Comparison of ENCODE assay signal across 1 cellular context in the genomic region with DNA sequence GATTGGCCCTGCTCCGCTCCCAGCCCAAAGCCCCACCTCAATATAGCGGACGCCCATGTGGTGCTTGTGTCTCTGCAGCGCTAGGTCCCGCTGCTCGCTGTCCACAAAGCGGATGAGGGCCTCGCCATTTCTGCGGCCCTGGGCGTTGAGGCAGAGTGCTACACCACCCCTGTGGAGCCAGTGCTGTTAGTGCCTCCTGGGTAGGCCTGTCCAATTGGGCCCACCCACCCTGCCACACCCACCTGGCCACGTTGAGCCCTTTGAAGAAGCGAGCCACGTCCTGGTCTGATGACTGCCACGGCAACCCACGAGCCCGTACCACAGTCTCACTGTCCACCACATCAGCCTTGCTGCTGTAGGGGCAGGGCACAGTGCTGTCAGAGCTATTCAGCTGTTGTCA.
A peak's percentile ranks its signal among the peaks of the same experiment; 100 is the strongest.
TF ChIP-seq lines count a peak whose summit lies in the region.

No MANE protein-coding gene starts in this region.

TF ChIP-seq in HepG2, 621 proteins besides CTCF, POLR2A, EP300 and RAD21:
- no peak for TF ChIP-seq KDM1A (CRISPR knock-in tag; IDR thresholded peaks at IDR 0.05)
- TF ChIP-seq AGO2 (optimal IDR thresholded peaks at IDR 0.05; ENCODE audit: low read depth, low read length), result peak; percentile 80
- no peak for TF ChIP-seq ZNF773 (CRISPR knock-in tag; IDR thresholded peaks at IDR 0.05; ENCODE audit: borderline replicate concordance)
- TF ChIP-seq SSRP1 (CRISPR knock-in tag; IDR thresholded peaks at IDR 0.05), result no peak
- TF ChIP-seq ZBTB7A (CRISPR knock-in tag; IDR thresholded peaks at IDR 0.05), result no peak
- TF ChIP-seq ZBTB38 (CRISPR knock-in tag; IDR thresholded peaks at IDR 0.05), result peak; percentile 17; the same call in 1 of the 2 replicates
- no peak for TF ChIP-seq REPIN1 (CRISPR knock-in tag; IDR thresholded peaks at IDR 0.05; ENCODE audit: borderline replicate concordance, low read depth)
- TF ChIP-seq SIN3A (IDR thresholded peaks at IDR 0.05; ENCODE audit: borderline replicate concordance, low read depth, low read length), result no peak
- TF ChIP-seq, protein P1, sequence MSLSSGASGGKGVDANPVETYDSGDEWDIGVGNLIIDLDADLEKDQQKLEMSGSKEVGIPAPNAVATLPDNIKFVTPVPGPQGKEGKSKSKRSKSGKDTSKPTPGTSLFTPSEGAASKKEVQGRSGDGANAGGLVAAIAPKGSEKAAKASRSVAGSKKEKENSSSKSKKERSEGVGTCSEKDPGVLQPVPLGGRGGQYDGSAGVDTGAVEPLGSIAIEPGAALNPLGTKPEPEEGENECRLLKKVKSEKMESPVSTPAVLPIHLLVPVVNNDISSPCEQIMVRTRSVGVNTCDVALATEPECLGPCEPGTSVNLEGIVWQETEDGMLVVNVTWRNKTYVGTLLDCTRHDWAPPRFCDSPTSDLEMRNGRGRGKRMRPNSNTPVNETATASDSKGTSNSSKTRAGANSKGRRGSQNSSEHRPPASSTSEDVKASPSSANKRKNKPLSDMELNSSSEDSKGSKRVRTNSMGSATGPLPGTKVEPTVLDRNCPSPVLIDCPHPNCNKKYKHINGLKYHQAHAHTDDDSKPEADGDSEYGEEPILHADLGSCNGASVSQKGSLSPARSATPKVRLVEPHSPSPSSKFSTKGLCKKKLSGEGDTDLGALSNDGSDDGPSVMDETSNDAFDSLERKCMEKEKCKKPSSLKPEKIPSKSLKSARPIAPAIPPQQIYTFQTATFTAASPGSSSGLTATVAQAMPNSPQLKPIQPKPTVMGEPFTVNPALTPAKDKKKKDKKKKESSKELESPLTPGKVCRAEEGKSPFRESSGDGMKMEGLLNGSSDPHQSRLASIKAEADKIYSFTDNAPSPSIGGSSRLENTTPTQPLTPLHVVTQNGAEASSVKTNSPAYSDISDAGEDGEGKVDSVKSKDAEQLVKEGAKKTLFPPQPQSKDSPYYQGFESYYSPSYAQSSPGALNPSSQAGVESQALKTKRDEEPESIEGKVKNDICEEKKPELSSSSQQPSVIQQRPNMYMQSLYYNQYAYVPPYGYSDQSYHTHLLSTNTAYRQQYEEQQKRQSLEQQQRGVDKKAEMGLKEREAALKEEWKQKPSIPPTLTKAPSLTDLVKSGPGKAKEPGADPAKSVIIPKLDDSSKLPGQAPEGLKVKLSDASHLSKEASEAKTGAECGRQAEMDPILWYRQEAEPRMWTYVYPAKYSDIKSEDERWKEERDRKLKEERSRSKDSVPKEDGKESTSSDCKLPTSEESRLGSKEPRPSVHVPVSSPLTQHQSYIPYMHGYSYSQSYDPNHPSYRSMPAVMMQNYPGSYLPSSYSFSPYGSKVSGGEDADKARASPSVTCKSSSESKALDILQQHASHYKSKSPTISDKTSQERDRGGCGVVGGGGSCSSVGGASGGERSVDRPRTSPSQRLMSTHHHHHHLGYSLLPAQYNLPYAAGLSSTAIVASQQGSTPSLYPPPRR (CRISPR knock-in tag; IDR thresholded peaks at IDR 0.05; ENCODE audit: borderline replicate concordance), result no peak
- TF ChIP-seq, protein P2, sequence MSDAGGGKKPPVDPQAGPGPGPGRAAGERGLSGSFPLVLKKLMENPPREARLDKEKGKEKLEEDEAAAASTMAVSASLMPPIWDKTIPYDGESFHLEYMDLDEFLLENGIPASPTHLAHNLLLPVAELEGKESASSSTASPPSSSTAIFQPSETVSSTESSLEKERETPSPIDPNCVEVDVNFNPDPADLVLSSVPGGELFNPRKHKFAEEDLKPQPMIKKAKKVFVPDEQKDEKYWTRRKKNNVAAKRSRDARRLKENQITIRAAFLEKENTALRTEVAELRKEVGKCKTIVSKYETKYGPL (CRISPR knock-in tag; IDR thresholded peaks at IDR 0.05), result no peak
- no peak for TF ChIP-seq ZFP90 (CRISPR knock-in tag; IDR thresholded peaks at IDR 0.05; ENCODE audit: borderline replicate concordance)
- TF ChIP-seq ZNF446 (CRISPR knock-in tag; IDR thresholded peaks at IDR 0.05), result no peak
- no peak for TF ChIP-seq FOXC1 (CRISPR knock-in tag; IDR thresholded peaks at IDR 0.05; ENCODE audit: borderline replicate concordance)
- TF ChIP-seq RFXAP (CRISPR knock-in tag; IDR thresholded peaks at IDR 0.05; ENCODE audit: borderline replicate concordance), result no peak
- peak; percentile 56 for TF ChIP-seq RBFOX2 (IDR thresholded peaks at IDR 0.05; ENCODE audit: low read depth, low read length)
- TF ChIP-seq ATF7 (IDR thresholded peaks at IDR 0.05), result no peak
- TF ChIP-seq ATF7 (CRISPR knock-in tag; IDR thresholded peaks at IDR 0.05), result no peak
- TF ChIP-seq KDM3A (CRISPR knock-in tag; IDR thresholded peaks at IDR 0.05; ENCODE audit: low read depth), result no peak
- peak; percentile 13 for TF ChIP-seq RBM22 (optimal IDR thresholded peaks at IDR 0.05; ENCODE audit: low read length)
- TF ChIP-seq NFE2L1 (CRISPR knock-in tag; IDR thresholded peaks at IDR 0.05; ENCODE audit: borderline replicate concordance), result no peak
- TF ChIP-seq ELF1 (CRISPR knock-in tag; IDR thresholded peaks at IDR 0.05), result no peak
- TF ChIP-seq ZSCAN30 (CRISPR knock-in tag; IDR thresholded peaks at IDR 0.05), result no peak
- TF ChIP-seq ZNF792 (CRISPR knock-in tag; IDR thresholded peaks at IDR 0.05), result no peak
- TF ChIP-seq, protein P3, sequence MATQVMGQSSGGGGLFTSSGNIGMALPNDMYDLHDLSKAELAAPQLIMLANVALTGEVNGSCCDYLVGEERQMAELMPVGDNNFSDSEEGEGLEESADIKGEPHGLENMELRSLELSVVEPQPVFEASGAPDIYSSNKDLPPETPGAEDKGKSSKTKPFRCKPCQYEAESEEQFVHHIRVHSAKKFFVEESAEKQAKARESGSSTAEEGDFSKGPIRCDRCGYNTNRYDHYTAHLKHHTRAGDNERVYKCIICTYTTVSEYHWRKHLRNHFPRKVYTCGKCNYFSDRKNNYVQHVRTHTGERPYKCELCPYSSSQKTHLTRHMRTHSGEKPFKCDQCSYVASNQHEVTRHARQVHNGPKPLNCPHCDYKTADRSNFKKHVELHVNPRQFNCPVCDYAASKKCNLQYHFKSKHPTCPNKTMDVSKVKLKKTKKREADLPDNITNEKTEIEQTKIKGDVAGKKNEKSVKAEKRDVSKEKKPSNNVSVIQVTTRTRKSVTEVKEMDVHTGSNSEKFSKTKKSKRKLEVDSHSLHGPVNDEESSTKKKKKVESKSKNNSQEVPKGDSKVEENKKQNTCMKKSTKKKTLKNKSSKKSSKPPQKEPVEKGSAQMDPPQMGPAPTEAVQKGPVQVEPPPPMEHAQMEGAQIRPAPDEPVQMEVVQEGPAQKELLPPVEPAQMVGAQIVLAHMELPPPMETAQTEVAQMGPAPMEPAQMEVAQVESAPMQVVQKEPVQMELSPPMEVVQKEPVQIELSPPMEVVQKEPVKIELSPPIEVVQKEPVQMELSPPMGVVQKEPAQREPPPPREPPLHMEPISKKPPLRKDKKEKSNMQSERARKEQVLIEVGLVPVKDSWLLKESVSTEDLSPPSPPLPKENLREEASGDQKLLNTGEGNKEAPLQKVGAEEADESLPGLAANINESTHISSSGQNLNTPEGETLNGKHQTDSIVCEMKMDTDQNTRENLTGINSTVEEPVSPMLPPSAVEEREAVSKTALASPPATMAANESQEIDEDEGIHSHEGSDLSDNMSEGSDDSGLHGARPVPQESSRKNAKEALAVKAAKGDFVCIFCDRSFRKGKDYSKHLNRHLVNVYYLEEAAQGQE (IDR thresholded peaks at IDR 0.05; ENCODE audit: borderline replicate concordance in 1 of 2, low read depth in 1 of 2, low read length in 2 of 2), result no peak
- TF ChIP-seq ZNF317 (CRISPR knock-in tag; IDR thresholded peaks at IDR 0.05), result no peak
- TF ChIP-seq, protein P4, sequence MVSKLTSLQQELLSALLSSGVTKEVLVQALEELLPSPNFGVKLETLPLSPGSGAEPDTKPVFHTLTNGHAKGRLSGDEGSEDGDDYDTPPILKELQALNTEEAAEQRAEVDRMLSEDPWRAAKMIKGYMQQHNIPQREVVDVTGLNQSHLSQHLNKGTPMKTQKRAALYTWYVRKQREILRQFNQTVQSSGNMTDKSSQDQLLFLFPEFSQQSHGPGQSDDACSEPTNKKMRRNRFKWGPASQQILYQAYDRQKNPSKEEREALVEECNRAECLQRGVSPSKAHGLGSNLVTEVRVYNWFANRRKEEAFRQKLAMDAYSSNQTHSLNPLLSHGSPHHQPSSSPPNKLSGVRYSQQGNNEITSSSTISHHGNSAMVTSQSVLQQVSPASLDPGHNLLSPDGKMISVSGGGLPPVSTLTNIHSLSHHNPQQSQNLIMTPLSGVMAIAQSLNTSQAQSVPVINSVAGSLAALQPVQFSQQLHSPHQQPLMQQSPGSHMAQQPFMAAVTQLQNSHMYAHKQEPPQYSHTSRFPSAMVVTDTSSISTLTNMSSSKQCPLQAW (CRISPR knock-in tag; IDR thresholded peaks at IDR 0.05), result no peak
- no peak for TF ChIP-seq SMYD3 (CRISPR knock-in tag; IDR thresholded peaks at IDR 0.05)
- TF ChIP-seq POGZ (CRISPR knock-in tag; IDR thresholded peaks at IDR 0.05), result no peak
- no peak for TF ChIP-seq ELF3 (CRISPR knock-in tag; IDR thresholded peaks at IDR 0.05)
- TF ChIP-seq AGO1 (IDR thresholded peaks at IDR 0.05; ENCODE audit: low read depth, low read length, poor library complexity, severe bottlenecking), result peak; percentile 55
- TF ChIP-seq, protein P5, sequence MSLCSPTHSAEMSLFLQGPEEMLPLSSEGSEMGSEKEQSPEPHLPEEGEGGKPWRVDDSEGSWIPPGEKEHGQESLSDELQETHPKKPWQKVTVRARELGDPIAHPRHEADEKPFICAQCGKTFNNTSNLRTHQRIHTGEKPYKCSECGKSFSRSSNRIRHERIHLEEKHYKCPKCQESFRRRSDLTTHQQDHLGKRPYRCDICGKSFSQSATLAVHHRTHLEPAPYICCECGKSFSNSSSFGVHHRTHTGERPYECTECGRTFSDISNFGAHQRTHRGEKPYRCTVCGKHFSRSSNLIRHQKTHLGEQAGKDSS (CRISPR knock-in tag; IDR thresholded peaks at IDR 0.05; ENCODE audit: borderline replicate concordance, low read depth), result no peak
- TF ChIP-seq, protein P6, sequence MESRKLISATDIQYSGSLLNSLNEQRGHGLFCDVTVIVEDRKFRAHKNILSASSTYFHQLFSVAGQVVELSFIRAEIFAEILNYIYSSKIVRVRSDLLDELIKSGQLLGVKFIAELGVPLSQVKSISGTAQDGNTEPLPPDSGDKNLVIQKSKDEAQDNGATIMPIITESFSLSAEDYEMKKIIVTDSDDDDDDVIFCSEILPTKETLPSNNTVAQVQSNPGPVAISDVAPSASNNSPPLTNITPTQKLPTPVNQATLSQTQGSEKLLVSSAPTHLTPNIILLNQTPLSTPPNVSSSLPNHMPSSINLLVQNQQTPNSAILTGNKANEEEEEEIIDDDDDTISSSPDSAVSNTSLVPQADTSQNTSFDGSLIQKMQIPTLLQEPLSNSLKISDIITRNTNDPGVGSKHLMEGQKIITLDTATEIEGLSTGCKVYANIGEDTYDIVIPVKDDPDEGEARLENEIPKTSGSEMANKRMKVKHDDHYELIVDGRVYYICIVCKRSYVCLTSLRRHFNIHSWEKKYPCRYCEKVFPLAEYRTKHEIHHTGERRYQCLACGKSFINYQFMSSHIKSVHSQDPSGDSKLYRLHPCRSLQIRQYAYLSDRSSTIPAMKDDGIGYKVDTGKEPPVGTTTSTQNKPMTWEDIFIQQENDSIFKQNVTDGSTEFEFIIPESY (CRISPR knock-in tag; IDR thresholded peaks at IDR 0.05), result peak; percentile 84
- no peak for TF ChIP-seq SAP130 (CRISPR knock-in tag; IDR thresholded peaks at IDR 0.05; ENCODE audit: low read depth)
- TF ChIP-seq ZNF44 (CRISPR knock-in tag; IDR thresholded peaks at IDR 0.05), result no peak
- TF ChIP-seq ZNF496 (CRISPR knock-in tag; IDR thresholded peaks at IDR 0.05; ENCODE audit: insufficient replicate concordance), result no peak
- TF ChIP-seq, protein P7, sequence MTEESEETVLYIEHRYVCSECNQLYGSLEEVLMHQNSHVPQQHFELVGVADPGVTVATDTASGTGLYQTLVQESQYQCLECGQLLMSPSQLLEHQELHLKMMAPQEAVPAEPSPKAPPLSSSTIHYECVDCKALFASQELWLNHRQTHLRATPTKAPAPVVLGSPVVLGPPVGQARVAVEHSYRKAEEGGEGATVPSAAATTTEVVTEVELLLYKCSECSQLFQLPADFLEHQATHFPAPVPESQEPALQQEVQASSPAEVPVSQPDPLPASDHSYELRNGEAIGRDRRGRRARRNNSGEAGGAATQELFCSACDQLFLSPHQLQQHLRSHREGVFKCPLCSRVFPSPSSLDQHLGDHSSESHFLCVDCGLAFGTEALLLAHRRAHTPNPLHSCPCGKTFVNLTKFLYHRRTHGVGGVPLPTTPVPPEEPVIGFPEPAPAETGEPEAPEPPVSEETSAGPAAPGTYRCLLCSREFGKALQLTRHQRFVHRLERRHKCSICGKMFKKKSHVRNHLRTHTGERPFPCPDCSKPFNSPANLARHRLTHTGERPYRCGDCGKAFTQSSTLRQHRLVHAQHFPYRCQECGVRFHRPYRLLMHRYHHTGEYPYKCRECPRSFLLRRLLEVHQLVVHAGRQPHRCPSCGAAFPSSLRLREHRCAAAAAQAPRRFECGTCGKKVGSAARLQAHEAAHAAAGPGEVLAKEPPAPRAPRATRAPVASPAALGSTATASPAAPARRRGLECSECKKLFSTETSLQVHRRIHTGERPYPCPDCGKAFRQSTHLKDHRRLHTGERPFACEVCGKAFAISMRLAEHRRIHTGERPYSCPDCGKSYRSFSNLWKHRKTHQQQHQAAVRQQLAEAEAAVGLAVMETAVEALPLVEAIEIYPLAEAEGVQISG (CRISPR knock-in tag; IDR thresholded peaks at IDR 0.05), result no peak
- TF ChIP-seq TSC22D2 (CRISPR knock-in tag; IDR thresholded peaks at IDR 0.05; ENCODE audit: borderline replicate concordance), result no peak
- TF ChIP-seq SYNCRIP (IDR thresholded peaks at IDR 0.05; ENCODE audit: insufficient read depth, low read depth, low read length), result no peak
- TF ChIP-seq ZMYM2 (CRISPR knock-in tag; IDR thresholded peaks at IDR 0.05), result no peak
- no peak for TF ChIP-seq ZNF782 (CRISPR knock-in tag; IDR thresholded peaks at IDR 0.05; ENCODE audit: borderline replicate concordance)
- TF ChIP-seq HNF4G (IDR thresholded peaks at IDR 0.05; ENCODE audit: borderline replicate concordance, low read depth, low read length), result no peak
- TF ChIP-seq HNF4G (CRISPR knock-in tag; IDR thresholded peaks at IDR 0.05; ENCODE audit: borderline replicate concordance, low read depth), result no peak
